Comparison of ENCODE assay signal across 2 cellular contexts in genomic region chr2:112195167-112195766, GRCh38.
TF ChIP-seq lines count a peak whose summit lies in the region.

No MANE protein-coding gene starts in this region.

TF ChIP-seq in HepG2, 621 proteins besides CTCF, POLR2A, EP300 and RAD21:
- TF ChIP-seq ZNF383 (CRISPR knock-in tag; IDR thresholded peaks at IDR 0.05; ENCODE audit: borderline replicate concordance) (no peak), ZNF34 (CRISPR knock-in tag; IDR thresholded peaks at IDR 0.05; ENCODE audit: borderline replicate concordance) (no peak), PLRG1 (conservative IDR thresholded peaks at IDR 0.05) (no peak), CEBPB (IDR thresholded peaks at IDR 0.05; ENCODE audit: borderline replicate concordance, low read depth, low read length) (peak; percentile 96), ZFP1 (CRISPR knock-in tag; IDR thresholded peaks at IDR 0.05) (no peak), ZNF326 (CRISPR knock-in tag; IDR thresholded peaks at IDR 0.05; ENCODE audit: borderline replicate concordance) (no peak), CEBPG (CRISPR knock-in tag; IDR thresholded peaks at IDR 0.05) (peak; percentile 87)

TF ChIP-seq in H1, 55 proteins besides CTCF, POLR2A, EP300 and RAD21:
- TF ChIP-seq CEBPB (IDR thresholded peaks at IDR 0.05; ENCODE audit: low read depth, low read length) (peak; percentile 80), EZH2 (IDR thresholded peaks at IDR 0.05; ENCODE audit: low read depth, low read length, severe bottlenecking) (no peak)
